Comparison of ENCODE assay signal across 15 cellular contexts in the genomic region with DNA sequence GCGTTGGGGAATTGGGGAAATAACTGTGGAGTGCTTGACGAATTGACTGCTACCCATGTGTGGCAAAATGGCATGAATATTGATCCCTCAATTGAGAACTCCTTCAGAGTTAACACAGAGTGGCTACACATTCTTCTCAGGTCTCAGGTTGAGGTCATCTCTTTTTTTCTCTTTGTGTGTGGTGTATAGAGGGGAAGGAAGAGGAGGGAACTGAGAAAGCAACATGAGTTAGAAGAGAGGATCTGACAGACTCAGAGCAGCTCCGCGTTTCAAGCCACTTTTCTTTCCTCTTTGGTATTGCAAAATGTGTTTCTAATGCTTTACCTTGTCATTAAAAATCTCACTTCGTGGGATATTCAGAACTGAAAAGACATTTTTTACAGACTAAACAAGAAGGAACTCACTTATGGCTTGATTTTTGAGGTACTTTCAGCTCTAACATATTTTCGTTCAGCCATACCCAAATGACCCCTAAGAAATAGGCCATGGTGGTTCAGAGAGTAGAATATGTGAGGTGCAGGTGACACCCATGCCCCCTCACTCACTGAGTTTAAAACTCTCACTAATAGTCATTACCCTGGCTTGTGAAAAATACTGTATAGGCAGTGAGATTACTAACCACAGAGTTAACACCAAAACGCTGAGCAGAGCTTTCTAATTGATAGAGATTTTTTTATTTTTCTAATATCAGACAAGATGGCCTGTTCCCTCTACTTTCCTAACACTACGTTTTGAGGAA. TPM values are rescaled to one million over a fixed set of nuclear protein-coding genes. Genes with fewer than 3 reads are reported as not detected.
DNase-seq lines count a peak whose midpoint lies in the region; ATAC-seq and TF ChIP-seq lines count a peak whose summit lies in the region.
"Had no signal": no experiment of that assay in that cellular context is flagged by ENCODE, and none has a peak within 500 bp of the region (broad histone marks: within the 10 kb centered on the region; RNA-seq: fewer than 3 reads in every experiment).

No MANE protein-coding gene starts in this region.

- no peak for TF ChIP-seq POLR2A in Peyer's patch (IDR thresholded peaks at IDR 0.05)

- H3K36me3 ChIP-seq in GM06990 (ENCODE audit: control insufficient read depth, insufficient read depth, low read length) (no peaks in the 10 kb centered on the region), Peyer's patch (no peaks in the 10 kb centered on the region)
- H3K36me3 ChIP-seq: BLaER1, heart left ventricle had no signal

- peaks cover 24 to 29% of the 10 kb centered on the region in 2 donors for H3K36me3 Mint-ChIP-seq in activated naive CD4-positive, alpha-beta T cell treated with anti-CD3 and anti-CD28 coated beads, Interleukin-2, amount 50 U/mL, for 72 hours

- peak overlapping the region in 1 of 2 donors; percentile 42 for H3K27ac Mint-ChIP-seq in activated naive CD4-positive, alpha-beta T cell treated with anti-CD3 and anti-CD28 coated beads, Interleukin-2, amount 50 U/mL, for 72 hours

- H3K27me3 ChIP-seq in GM06990 (replicated peaks; ENCODE audit: control insufficient read depth, insufficient read depth, low read length) (no peaks in the 10 kb centered on the region), Peyer's patch (no peaks in the 10 kb centered on the region)
- H3K27me3 ChIP-seq: BLaER1, heart left ventricle had no signal

- peak; percentile 46 for DNase-seq in GM06990 (ENCODE audit: extremely low read depth, insufficient read length)
- DNase-seq in activated naive CD4-positive, alpha-beta T cell treated with anti-CD3 and anti-CD28 coated beads, Interleukin-2, amount 50 U/mL, for 72 hours (ENCODE audit: low spot score in 2 of 2), result no peak
- DNase-seq in Peyer's patch, result no peak
- no peak for DNase-seq in NCI-H2227 treated with DMSO at 0.1 percent for 48 hours (lab: John Stamatoyannopoulos, UW)
- DNase-seq in NCI-H1092 treated with DMSO at 0.1 percent for 48 hours (lab: John Stamatoyannopoulos, UW), result no peak
- DNase-seq: activated CD8-positive, alpha-beta memory T cell treated with anti-CD3 and anti-CD28 coated beads, Interleukin-2, amount 50 U/mL, for 4 hours; cortex of kidney; heart left ventricle; NCI-H2171 treated with DMSO at 0.1 percent for 48 hours; substantia nigra had no signal

- TF ChIP-seq CTCF in GM06990 (IDR thresholded peaks at IDR 0.05; ENCODE audit: insufficient read depth, low read length, poor library complexity, severe bottlenecking) (no peak), Peyer's patch (IDR thresholded peaks at IDR 0.05) (no peak)

- no peaks in the 10 kb centered on the region for H3K9me3 Mint-ChIP-seq in activated naive CD4-positive, alpha-beta T cell treated with anti-CD3 and anti-CD28 coated beads, Interleukin-2, amount 50 U/mL, for 72 hours

- peak overlapping the region in 1 of 4 donors; percentile 44 for H3K27ac ChIP-seq in Peyer's patch
- H3K27ac ChIP-seq: BLaER1 had no signal

- no peaks in the 10 kb centered on the region for H3K9me3 ChIP-seq in Peyer's patch
- H3K9me3 ChIP-seq: BLaER1, heart left ventricle had no signal

- H3K4me3 ChIP-seq in GM06990 (replicated peaks; ENCODE audit: low read depth, low read length) (no peak overlapping the region), Peyer's patch (no peak overlapping the region)
- H3K4me3 ChIP-seq: BLaER1, heart left ventricle had no signal

- ATAC-seq in GM19395 (IDR thresholded peaks at IDR 0.05; ENCODE audit: unreplicated experiment) (peak; percentile 90), HG03103 (IDR thresholded peaks at IDR 0.05; ENCODE audit: low read depth, unreplicated experiment) (peak; percentile 98), HG03196 (IDR thresholded peaks at IDR 0.05; ENCODE audit: unreplicated experiment) (no peak)
- ATAC-seq in activated naive CD4-positive, alpha-beta T cell treated with anti-CD3 and anti-CD28 coated beads, Interleukin-2, amount 50 U/mL, for 72 hours, result peak; percentile 86 to 93
- ATAC-seq: heart left ventricle had no signal

- H3K4me1 ChIP-seq in Peyer's patch, result no peaks in the 10 kb centered on the region
- H3K4me1 ChIP-seq: BLaER1, heart left ventricle had no signal

RNA-seq across cellular contexts. Expression of a gene that starts 22.5 kb away (rescaled TPM):
- total RNA-seq in activated naive CD4-positive, alpha-beta T cell treated with anti-CD3 and anti-CD28 coated beads, Interleukin-2, amount 50 U/mL, for 72 hours, result 10 to 100 TPM; 56.5 to 67.1 TPM
- 10 to 100 TPM in 1 of 4 donors, 1 to 10 TPM in 3; 5.0 to 18.2 (median 5.9) TPM for total RNA-seq in Peyer's patch
- total RNA-seq: SK-MEL-5 had no signal
